In the genomic region with DNA sequence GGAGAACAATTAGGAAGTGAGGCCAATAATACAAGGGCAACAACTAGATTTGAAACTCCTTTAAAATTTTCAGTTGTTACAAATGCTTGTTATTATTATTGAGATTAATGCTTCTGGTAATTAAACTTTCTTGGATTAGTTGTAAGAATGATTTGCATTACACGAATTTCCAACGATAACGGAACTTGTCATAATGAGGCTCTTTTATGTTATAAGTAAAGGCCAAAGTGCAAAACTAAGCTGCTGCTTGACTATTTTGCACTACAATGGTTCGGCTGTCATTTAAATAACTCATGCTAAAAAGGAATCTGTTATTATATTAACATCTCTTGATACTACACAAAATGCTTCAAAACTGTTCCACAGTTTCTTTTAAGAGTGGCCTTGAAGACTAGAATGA, we compare ENCODE assay signal across 27 cellular contexts.
"Had no signal": no experiment of that assay in that cellular context is flagged by ENCODE, and none has a peak within 500 bp of the region (broad histone marks: within the 10 kb centered on the region; RNA-seq: fewer than 3 reads in every experiment).

No MANE protein-coding gene starts in this region.

- H3K9ac ChIP-seq: neural progenitor cell, parathyroid adenoma had no signal

- H2AFZ ChIP-seq: neural progenitor cell, parathyroid adenoma had no signal

- DNase-seq: occipital lobe; ovary; posterior cingulate gyrus; psoas muscle; right cardiac atrium; right lobe of liver; sigmoid colon; small intestine; stimulated activated CD4-positive, alpha-beta T cell treated with anti-CD3 and anti-CD28 coated beads, Interleukin-15, amount 100 ng/mL, for 24 hours; stimulated activated CD4-positive, alpha-beta T cell treated with anti-CD3 and anti-CD28 coated beads, Interleukin-2, amount 100 ng/mL, for 24 hours; stimulated activated CD4-positive, alpha-beta T cell treated with anti-CD3 and anti-CD28 coated beads, Interleukin-2, amount 100 ng/mL, for 48 hours; stimulated activated CD4-positive, alpha-beta T cell treated with anti-CD3 and anti-CD28 coated beads, Interleukin-4, amount 100 ng/mL, for 24 hours; stimulated activated naive B cell treated with anti-CD40 and anti-IgM and Interleukin-4, amounts not matched to agents 10 μg/mL and 1 μg/mL and 100 μg/mL, for 72 hours; stimulated activated naive CD4-positive, alpha-beta T cell treated with Interleukin-2 at 50 U/mL for 16 hours; stomach; thyroid gland; trophoblast cell; upper lobe of left lung had no signal

- H3K27ac ChIP-seq: neural progenitor cell, ovary, parathyroid adenoma, psoas muscle, right lobe of liver, sigmoid colon, stomach, thoracic aorta, thyroid gland, tibial nerve, upper lobe of left lung, vagina had no signal

- H3K27me3 ChIP-seq: neural progenitor cell, ovary, right lobe of liver, sigmoid colon, stomach, thyroid gland, tibial nerve, upper lobe of left lung, vagina had no signal

- H3K4me1 ChIP-seq: neural progenitor cell, parathyroid adenoma, psoas muscle, right lobe of liver, sigmoid colon, stomach, thyroid gland, tibial nerve, upper lobe of left lung, vagina had no signal

- H3K27ac Mint-ChIP-seq: nephron; neural progenitor cell; progenitor cell of endocrine pancreas; stimulated activated effector memory CD8-positive, alpha-beta T cell treated with anti-CD3 and anti-CD28 coated beads, Interleukin-12 subunit alpha, Interleukin-12 subunit beta, amount 100 ng/mL, for 72 hours; stimulated activated naive B cell treated with anti-CD40 and anti-IgM and Interleukin-4, amounts not matched to agents 10 μg/mL and 1 μg/mL and 100 μg/mL, for 72 hours; stimulated activated naive CD8-positive, alpha-beta T cell treated with anti-CD3 and anti-CD28 coated beads, Interleukin-15, Interleukin-2, amounts not matched to agents 100 ng/mL and 50 ng/mL, for 24 hours had no signal

- H3K9me3 ChIP-seq: ovary, psoas muscle, right lobe of liver, sigmoid colon, stomach, thoracic aorta, thyroid gland, tibial nerve, upper lobe of left lung, vagina had no signal

- H3K4me1 Mint-ChIP-seq: neural progenitor cell; stimulated activated effector memory CD8-positive, alpha-beta T cell treated with anti-CD3 and anti-CD28 coated beads, Interleukin-12 subunit alpha, Interleukin-12 subunit beta, amount 100 ng/mL, for 72 hours had no signal

- H3K4me3 ChIP-seq: neural progenitor cell, ovary, psoas muscle, right lobe of liver, sigmoid colon, stomach, thoracic aorta, thyroid gland, tibial nerve, upper lobe of left lung, vagina had no signal

- H3K4me2 ChIP-seq: neural progenitor cell had no signal

- H3K27me3 Mint-ChIP-seq: progenitor cell of endocrine pancreas; stimulated activated naive B cell treated with anti-CD40 and anti-IgM and Interleukin-4, amounts not matched to agents 10 μg/mL and 1 μg/mL and 100 μg/mL, for 72 hours; stimulated activated naive CD8-positive, alpha-beta T cell treated with anti-CD3 and anti-CD28 coated beads, Interleukin-15, Interleukin-2, amounts not matched to agents 100 ng/mL and 50 ng/mL, for 24 hours had no signal

- H3K79me2 ChIP-seq: parathyroid adenoma had no signal

- H3K36me3 Mint-ChIP-seq: neural progenitor cell; stimulated activated effector memory CD8-positive, alpha-beta T cell treated with anti-CD3 and anti-CD28 coated beads, Interleukin-12 subunit alpha, Interleukin-12 subunit beta, amount 100 ng/mL, for 72 hours; stimulated activated naive B cell treated with anti-CD40 and anti-IgM and Interleukin-4, amounts not matched to agents 10 μg/mL and 1 μg/mL and 100 μg/mL, for 72 hours had no signal

- H3K36me3 ChIP-seq: neural progenitor cell, ovary, right lobe of liver, sigmoid colon, stomach, thoracic aorta, thyroid gland, tibial nerve, upper lobe of left lung, vagina had no signal

- H3K9me3 Mint-ChIP-seq: nephron; neural progenitor cell; stimulated activated naive B cell treated with anti-CD40 and anti-IgM and Interleukin-4, amounts not matched to agents 10 μg/mL and 1 μg/mL and 100 μg/mL, for 72 hours; stimulated activated naive CD8-positive, alpha-beta T cell treated with anti-CD3 and anti-CD28 coated beads, Interleukin-15, Interleukin-2, amounts not matched to agents 100 ng/mL and 50 ng/mL, for 24 hours had no signal

- H3K4me3 Mint-ChIP-seq: nephron; neural progenitor cell; stimulated activated effector memory CD8-positive, alpha-beta T cell treated with anti-CD3 and anti-CD28 coated beads, Interleukin-12 subunit alpha, Interleukin-12 subunit beta, amount 100 ng/mL, for 72 hours; stimulated activated naive B cell treated with anti-CD40 and anti-IgM and Interleukin-4, amounts not matched to agents 10 μg/mL and 1 μg/mL and 100 μg/mL, for 72 hours; stimulated activated naive CD8-positive, alpha-beta T cell treated with anti-CD3 and anti-CD28 coated beads, Interleukin-15, Interleukin-2, amounts not matched to agents 100 ng/mL and 50 ng/mL, for 24 hours had no signal

- ATAC-seq: psoas muscle; right cardiac atrium; stimulated activated effector memory CD8-positive, alpha-beta T cell treated with anti-CD3 and anti-CD28 coated beads, Interleukin-12 subunit alpha, Interleukin-12 subunit beta, amount 100 ng/mL, for 72 hours had no signal
